In genomic region chr22:47009304-47010101, GRCh38 we compare ENCODE assay signal across 1 cellular context.
TF ChIP-seq lines count a peak whose summit lies in the region.

No MANE protein-coding gene starts in this region.

TF ChIP-seq in HepG2, 621 proteins besides CTCF, POLR2A, EP300 and RAD21 (continued from another document):
- TF ChIP-seq ZBTB40 (IDR thresholded peaks at IDR 0.05) (0 out of 2 replicates have a peak, but pooled peaks have one; percentile 27), ZBTB40 (CRISPR knock-in tag; IDR thresholded peaks at IDR 0.05) (no peak), ZNF616 (CRISPR knock-in tag; IDR thresholded peaks at IDR 0.05; ENCODE audit: low read depth) (no peak), PITX1 (CRISPR knock-in tag; IDR thresholded peaks at IDR 0.05) (no peak), ARNT (IDR thresholded peaks at IDR 0.05) (peak; percentile 72; the same call in 1 of the 2 replicates), CEBPB (IDR thresholded peaks at IDR 0.05; ENCODE audit: borderline replicate concordance, low read depth, low read length) (peak; percentile 45; the same call in 1 of the 2 replicates), SP4 (CRISPR knock-in tag; IDR thresholded peaks at IDR 0.05) (no peak), CREB1 (IDR thresholded peaks at IDR 0.05) (peak; percentile 99), CREB1 (CRISPR knock-in tag; IDR thresholded peaks at IDR 0.05) (no peak), ZNF552 (CRISPR knock-in tag; IDR thresholded peaks at IDR 0.05; ENCODE audit: borderline replicate concordance) (no peak), PCBP2 (optimal IDR thresholded peaks at IDR 0.05; ENCODE audit: low read depth, low read length, poor library complexity, severe bottlenecking) (no peak), LRRFIP1 (CRISPR knock-in tag; conservative IDR thresholded peaks at IDR 0.05) (no peak), NBN (conservative IDR thresholded peaks at IDR 0.05) (peak; percentile 85; the same call in 1 of the 2 replicates), PLRG1 (conservative IDR thresholded peaks at IDR 0.05) (0 out of 2 replicates have a peak, but pooled peaks have one; percentile 95), ATM (IDR thresholded peaks at IDR 0.05; ENCODE audit: borderline replicate concordance) (peak; percentile 32; the same call in 1 of the 2 replicates), TRIM22 (IDR thresholded peaks at IDR 0.05) (peak; percentile 80; the same call in 1 of the 2 replicates), ERF (CRISPR knock-in tag; IDR thresholded peaks at IDR 0.05) (no peak), DNMT3B (CRISPR knock-in tag; conservative IDR thresholded peaks at IDR 0.05) (no peak), LCORL (IDR thresholded peaks at IDR 0.05) (peak; percentile 62), LCORL (CRISPR knock-in tag; IDR thresholded peaks at IDR 0.05) (no peak), FOXK2 (IDR thresholded peaks at IDR 0.05) (peak; percentile 40; the same call in 1 of the 2 replicates), PHB2 (IDR thresholded peaks at IDR 0.05; ENCODE audit: partially characterized antibody) (peak; percentile 72), KLF15 (CRISPR knock-in tag; IDR thresholded peaks at IDR 0.05; ENCODE audit: borderline replicate concordance) (no peak), NR3C1 (CRISPR knock-in tag; IDR thresholded peaks at IDR 0.05) (no peak)
